In the genomic region with DNA sequence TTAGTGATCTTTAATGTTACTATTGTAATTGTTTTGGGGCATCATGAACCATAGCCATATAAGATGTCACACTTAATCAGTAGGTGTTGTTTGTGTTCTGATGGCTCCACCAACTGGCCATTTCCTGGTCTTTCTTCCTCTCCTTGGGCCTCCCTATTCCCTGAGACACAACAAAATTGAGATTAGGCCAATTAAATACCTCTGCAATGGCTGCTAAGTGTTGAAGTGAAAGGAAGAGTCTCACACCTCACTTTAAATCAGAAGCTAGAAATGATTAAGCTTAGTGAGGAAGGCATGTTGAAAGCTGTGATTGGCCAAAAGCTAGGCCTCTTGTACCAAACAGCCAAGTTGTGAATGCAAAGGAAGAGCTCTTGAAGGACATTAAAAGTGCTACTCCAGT, we compare ENCODE assay signal across 1 cellular context.
TF ChIP-seq lines count a peak whose summit lies in the region.

No MANE protein-coding gene starts in this region.

TF ChIP-seq in WTC11, 78 proteins besides CTCF, POLR2A, EP300 and RAD21 (continued from another document):
- TF ChIP-seq, protein P1, sequence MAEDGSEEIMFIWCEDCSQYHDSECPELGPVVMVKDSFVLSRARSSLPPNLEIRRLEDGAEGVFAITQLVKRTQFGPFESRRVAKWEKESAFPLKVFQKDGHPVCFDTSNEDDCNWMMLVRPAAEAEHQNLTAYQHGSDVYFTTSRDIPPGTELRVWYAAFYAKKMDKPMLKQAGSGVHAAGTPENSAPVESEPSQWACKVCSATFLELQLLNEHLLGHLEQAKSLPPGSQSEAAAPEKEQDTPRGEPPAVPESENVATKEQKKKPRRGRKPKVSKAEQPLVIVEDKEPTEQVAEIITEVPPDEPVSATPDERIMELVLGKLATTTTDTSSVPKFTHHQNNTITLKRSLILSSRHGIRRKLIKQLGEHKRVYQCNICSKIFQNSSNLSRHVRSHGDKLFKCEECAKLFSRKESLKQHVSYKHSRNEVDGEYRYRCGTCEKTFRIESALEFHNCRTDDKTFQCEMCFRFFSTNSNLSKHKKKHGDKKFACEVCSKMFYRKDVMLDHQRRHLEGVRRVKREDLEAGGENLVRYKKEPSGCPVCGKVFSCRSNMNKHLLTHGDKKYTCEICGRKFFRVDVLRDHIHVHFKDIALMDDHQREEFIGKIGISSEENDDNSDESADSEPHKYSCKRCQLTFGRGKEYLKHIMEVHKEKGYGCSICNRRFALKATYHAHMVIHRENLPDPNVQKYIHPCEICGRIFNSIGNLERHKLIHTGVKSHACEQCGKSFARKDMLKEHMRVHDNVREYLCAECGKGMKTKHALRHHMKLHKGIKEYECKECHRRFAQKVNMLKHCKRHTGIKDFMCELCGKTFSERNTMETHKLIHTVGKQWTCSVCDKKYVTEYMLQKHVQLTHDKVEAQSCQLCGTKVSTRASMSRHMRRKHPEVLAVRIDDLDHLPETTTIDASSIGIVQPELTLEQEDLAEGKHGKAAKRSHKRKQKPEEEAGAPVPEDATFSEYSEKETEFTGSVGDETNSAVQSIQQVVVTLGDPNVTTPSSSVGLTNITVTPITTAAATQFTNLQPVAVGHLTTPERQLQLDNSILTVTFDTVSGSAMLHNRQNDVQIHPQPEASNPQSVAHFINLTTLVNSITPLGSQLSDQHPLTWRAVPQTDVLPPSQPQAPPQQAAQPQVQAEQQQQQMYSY (CRISPR knock-in tag; IDR thresholded peaks at IDR 0.05) = no peak
- no peak for TF ChIP-seq ZNF263 (CRISPR knock-in tag; IDR thresholded peaks at IDR 0.05; ENCODE audit: low read depth)
- no peak for TF ChIP-seq PRRX2 (CRISPR knock-in tag; IDR thresholded peaks at IDR 0.05)
- TF ChIP-seq, protein P2, sequence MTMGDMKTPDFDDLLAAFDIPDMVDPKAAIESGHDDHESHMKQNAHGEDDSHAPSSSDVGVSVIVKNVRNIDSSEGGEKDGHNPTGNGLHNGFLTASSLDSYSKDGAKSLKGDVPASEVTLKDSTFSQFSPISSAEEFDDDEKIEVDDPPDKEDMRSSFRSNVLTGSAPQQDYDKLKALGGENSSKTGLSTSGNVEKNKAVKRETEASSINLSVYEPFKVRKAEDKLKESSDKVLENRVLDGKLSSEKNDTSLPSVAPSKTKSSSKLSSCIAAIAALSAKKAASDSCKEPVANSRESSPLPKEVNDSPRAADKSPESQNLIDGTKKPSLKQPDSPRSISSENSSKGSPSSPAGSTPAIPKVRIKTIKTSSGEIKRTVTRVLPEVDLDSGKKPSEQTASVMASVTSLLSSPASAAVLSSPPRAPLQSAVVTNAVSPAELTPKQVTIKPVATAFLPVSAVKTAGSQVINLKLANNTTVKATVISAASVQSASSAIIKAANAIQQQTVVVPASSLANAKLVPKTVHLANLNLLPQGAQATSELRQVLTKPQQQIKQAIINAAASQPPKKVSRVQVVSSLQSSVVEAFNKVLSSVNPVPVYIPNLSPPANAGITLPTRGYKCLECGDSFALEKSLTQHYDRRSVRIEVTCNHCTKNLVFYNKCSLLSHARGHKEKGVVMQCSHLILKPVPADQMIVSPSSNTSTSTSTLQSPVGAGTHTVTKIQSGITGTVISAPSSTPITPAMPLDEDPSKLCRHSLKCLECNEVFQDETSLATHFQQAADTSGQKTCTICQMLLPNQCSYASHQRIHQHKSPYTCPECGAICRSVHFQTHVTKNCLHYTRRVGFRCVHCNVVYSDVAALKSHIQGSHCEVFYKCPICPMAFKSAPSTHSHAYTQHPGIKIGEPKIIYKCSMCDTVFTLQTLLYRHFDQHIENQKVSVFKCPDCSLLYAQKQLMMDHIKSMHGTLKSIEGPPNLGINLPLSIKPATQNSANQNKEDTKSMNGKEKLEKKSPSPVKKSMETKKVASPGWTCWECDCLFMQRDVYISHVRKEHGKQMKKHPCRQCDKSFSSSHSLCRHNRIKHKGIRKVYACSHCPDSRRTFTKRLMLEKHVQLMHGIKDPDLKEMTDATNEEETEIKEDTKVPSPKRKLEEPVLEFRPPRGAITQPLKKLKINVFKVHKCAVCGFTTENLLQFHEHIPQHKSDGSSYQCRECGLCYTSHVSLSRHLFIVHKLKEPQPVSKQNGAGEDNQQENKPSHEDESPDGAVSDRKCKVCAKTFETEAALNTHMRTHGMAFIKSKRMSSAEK (CRISPR knock-in tag; IDR thresholded peaks at IDR 0.05; ENCODE audit: borderline replicate concordance) = no peak
- TF ChIP-seq CBFB (CRISPR knock-in tag; IDR thresholded peaks at IDR 0.05; ENCODE audit: low read depth) = no peak
- TF ChIP-seq, protein P3, sequence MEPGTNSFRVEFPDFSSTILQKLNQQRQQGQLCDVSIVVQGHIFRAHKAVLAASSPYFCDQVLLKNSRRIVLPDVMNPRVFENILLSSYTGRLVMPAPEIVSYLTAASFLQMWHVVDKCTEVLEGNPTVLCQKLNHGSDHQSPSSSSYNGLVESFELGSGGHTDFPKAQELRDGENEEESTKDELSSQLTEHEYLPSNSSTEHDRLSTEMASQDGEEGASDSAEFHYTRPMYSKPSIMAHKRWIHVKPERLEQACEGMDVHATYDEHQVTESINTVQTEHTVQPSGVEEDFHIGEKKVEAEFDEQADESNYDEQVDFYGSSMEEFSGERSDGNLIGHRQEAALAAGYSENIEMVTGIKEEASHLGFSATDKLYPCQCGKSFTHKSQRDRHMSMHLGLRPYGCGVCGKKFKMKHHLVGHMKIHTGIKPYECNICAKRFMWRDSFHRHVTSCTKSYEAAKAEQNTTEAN (CRISPR knock-in tag; IDR thresholded peaks at IDR 0.05) = no peak
- TF ChIP-seq, protein P4, sequence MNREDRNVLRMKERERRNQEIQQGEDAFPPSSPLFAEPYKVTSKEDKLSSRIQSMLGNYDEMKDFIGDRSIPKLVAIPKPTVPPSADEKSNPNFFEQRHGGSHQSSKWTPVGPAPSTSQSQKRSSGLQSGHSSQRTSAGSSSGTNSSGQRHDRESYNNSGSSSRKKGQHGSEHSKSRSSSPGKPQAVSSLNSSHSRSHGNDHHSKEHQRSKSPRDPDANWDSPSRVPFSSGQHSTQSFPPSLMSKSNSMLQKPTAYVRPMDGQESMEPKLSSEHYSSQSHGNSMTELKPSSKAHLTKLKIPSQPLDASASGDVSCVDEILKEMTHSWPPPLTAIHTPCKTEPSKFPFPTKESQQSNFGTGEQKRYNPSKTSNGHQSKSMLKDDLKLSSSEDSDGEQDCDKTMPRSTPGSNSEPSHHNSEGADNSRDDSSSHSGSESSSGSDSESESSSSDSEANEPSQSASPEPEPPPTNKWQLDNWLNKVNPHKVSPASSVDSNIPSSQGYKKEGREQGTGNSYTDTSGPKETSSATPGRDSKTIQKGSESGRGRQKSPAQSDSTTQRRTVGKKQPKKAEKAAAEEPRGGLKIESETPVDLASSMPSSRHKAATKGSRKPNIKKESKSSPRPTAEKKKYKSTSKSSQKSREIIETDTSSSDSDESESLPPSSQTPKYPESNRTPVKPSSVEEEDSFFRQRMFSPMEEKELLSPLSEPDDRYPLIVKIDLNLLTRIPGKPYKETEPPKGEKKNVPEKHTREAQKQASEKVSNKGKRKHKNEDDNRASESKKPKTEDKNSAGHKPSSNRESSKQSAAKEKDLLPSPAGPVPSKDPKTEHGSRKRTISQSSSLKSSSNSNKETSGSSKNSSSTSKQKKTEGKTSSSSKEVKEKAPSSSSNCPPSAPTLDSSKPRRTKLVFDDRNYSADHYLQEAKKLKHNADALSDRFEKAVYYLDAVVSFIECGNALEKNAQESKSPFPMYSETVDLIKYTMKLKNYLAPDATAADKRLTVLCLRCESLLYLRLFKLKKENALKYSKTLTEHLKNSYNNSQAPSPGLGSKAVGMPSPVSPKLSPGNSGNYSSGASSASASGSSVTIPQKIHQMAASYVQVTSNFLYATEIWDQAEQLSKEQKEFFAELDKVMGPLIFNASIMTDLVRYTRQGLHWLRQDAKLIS (CRISPR knock-in tag; IDR thresholded peaks at IDR 0.05; ENCODE audit: borderline replicate concordance) = no peak
